In the genomic region with DNA sequence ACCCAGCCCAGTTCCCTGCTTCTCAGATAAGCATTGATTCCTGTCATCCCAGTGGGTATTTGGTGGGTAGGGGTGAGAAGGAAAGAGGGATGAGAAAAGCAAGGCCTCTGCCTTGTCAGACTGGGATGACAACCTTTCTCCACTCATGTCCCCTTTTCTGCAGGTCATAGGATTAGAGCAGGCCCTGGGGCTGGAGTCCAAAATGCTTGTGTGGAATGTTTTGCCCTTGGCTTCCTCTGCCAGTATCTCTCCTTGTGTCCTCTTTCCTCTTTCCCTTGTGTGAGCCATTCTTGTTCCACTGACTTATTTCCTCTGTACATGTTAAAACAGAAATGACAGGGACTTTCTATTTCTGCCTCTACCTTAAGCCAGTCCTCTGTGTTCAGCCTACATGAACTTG, we compare ENCODE assay signal across 1 cellular context.
TF ChIP-seq lines count a peak whose summit lies in the region.

No MANE protein-coding gene starts in this region.

TF ChIP-seq in SK-N-SH treated with all-trans-retinoic acid at 6 μM for 48 hours, 23 proteins besides CTCF, POLR2A, EP300 and RAD21 (continued from another document):
- TF ChIP-seq, protein P1, sequence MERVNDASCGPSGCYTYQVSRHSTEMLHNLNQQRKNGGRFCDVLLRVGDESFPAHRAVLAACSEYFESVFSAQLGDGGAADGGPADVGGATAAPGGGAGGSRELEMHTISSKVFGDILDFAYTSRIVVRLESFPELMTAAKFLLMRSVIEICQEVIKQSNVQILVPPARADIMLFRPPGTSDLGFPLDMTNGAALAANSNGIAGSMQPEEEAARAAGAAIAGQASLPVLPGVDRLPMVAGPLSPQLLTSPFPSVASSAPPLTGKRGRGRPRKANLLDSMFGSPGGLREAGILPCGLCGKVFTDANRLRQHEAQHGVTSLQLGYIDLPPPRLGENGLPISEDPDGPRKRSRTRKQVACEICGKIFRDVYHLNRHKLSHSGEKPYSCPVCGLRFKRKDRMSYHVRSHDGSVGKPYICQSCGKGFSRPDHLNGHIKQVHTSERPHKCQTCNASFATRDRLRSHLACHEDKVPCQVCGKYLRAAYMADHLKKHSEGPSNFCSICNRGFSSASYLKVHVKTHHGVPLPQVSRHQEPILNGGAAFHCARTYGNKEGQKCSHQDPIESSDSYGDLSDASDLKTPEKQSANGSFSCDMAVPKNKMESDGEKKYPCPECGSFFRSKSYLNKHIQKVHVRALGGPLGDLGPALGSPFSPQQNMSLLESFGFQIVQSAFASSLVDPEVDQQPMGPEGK (CRISPR knock-in tag; IDR thresholded peaks at IDR 0.05; ENCODE audit: borderline replicate concordance): no peak
TF ChIP-seq in SK-N-SH treated with all-trans-retinoic acid at 6 μM for 48 hours: peak in this region for 0.
